11 cellular contexts compared by ENCODE assay signal in the genomic region with DNA sequence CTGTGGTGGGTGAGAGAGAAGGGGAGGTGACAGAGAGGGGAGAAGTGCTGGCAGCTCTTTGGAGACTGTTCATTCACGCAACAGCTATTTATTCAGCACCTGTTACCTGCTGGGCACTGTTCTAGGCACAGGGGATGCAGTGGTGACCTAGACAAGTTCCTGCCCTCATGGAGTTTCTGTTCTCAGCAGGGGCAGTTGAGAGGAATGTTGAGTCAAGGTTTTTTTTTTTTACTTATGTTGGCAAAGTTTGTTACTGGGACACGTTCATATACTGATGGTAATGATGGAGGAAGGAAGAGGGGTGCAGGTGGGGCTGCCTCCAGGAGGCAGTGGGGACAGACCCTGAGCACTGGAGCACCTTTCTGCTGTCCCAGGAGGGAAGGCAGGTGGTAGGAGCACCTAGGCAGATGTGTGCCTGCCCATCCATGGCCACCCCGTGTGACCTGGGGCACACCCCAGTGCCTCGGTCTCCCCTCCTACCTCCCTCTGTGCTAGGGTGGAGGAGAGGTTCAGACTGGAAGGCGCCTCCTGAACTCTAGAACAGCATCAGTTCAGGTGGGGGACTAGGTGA. TPM values are rescaled to one million over a fixed set of nuclear protein-coding genes. Genes with fewer than 3 reads are reported as not detected.
DNase-seq lines count a peak whose midpoint lies in the region; ATAC-seq and TF ChIP-seq lines count a peak whose summit lies in the region.
"Had no signal": no experiment of that assay in that cellular context is flagged by ENCODE, and none has a peak within 500 bp of the region (broad histone marks: within the 10 kb centered on the region; RNA-seq: fewer than 3 reads in every experiment).

No MANE protein-coding gene starts in this region.

- TF ChIP-seq CTCF in Peyer's patch (IDR thresholded peaks at IDR 0.05): no peak
- no peak for TF ChIP-seq CTCF in endodermal cell (conservative IDR thresholded peaks at IDR 0.05)

- H2AFZ ChIP-seq in mesenchymal stem cell (ENCODE audit: low read depth, low read length): no peak overlapping the region

- H3K14ac ChIP-seq in mesenchymal stem cell (ENCODE audit: low read length in 2 of 2): peak overlapping the region in 1 of 2 experiments; percentile 19

- peak overlapping the region; percentile 87 for H2BK15ac ChIP-seq in mesenchymal stem cell (ENCODE audit: low read depth, poor library complexity, severe bottlenecking)

- DNase-seq in stimulated activated naive CD8-positive, alpha-beta T cell treated with anti-CD3 and anti-CD28 coated beads, Interleukin-15, Interleukin-2, amounts not matched to agents 100 U/mL and 50 U/mL, for 24 hours: no peak
- DNase-seq in mesenchymal stem cell (no peak), Peyer's patch (no peak), NCI-H1092 treated with DMSO at 0.1 percent for 48 hours (lab: John Stamatoyannopoulos, UW) (no peak), endodermal cell (no peak)
- DNase-seq: CD4-positive, alpha-beta memory T cell; NCI-H146 had no signal

- H3K79me1 ChIP-seq in mesenchymal stem cell (replicated peaks; ENCODE audit: low read length, poor library complexity, severe bottlenecking): peaks cover 24% of the 10 kb centered on the region

- H4K91ac ChIP-seq in mesenchymal stem cell (ENCODE audit: low read length): peak overlapping the region; percentile 94

- H3K36me3 ChIP-seq in mesenchymal stem cell (ENCODE audit: control insufficient read depth in 1 of 2, insufficient read depth in 2 of 2, low read depth in 1 of 2, low read length in 2 of 2): peaks cover 37 to 83% of the 10 kb centered on the region in 2 experiments
- H3K36me3 ChIP-seq in Peyer's patch: peaks cover 0 to 35% (median 0%) of the 10 kb centered on the region in 3 donors
- H3K36me3 ChIP-seq in endodermal cell (ENCODE audit: control insufficient read depth, insufficient read depth, low read length): peaks cover 82% of the 10 kb centered on the region

- no peak for TF ChIP-seq POLR2A in Peyer's patch (IDR thresholded peaks at IDR 0.05)

- WGBS in mesenchymal stem cell: 73% methylated on average over 3 of the region's 5 CpGs
- WGBS in endodermal cell (ENCODE audit: insufficient coverage in 1 of 2, insufficient read length in 1 of 2), 2 experiments: 95 to 100% methylated on average over 1 to 5 of the region's 5 CpGs

- H3K4me1 Mint-ChIP-seq in stimulated activated naive CD8-positive, alpha-beta T cell treated with anti-CD3 and anti-CD28 coated beads, Interleukin-15, Interleukin-2, amounts not matched to agents 100 ng/mL and 50 ng/mL, for 24 hours (ENCODE audit: low read depth): peaks cover 30% of the 10 kb centered on the region
- H3K4me1 Mint-ChIP-seq in activated naive CD8-positive, alpha-beta T cell (ENCODE audit: low read depth): peaks cover 14% of the 10 kb centered on the region
- no peaks in the 10 kb centered on the region for H3K4me1 Mint-ChIP-seq in endodermal cell

- no peak for ATAC-seq in stimulated activated naive CD8-positive, alpha-beta T cell treated with anti-CD3 and anti-CD28 coated beads, Interleukin-15, Interleukin-2, amounts not matched to agents 100 U/mL and 50 U/mL, for 24 hours
- no peak for ATAC-seq in HG03135 (IDR thresholded peaks at IDR 0.05; ENCODE audit: unreplicated experiment)

- no peaks in the 10 kb centered on the region for H3K9me3 Mint-ChIP-seq in stimulated activated naive CD8-positive, alpha-beta T cell treated with anti-CD3 and anti-CD28 coated beads, Interleukin-15, Interleukin-2, amounts not matched to agents 100 ng/mL and 50 ng/mL, for 24 hours
- H3K9me3 Mint-ChIP-seq in activated naive CD8-positive, alpha-beta T cell (ENCODE audit: low read depth): no peaks in the 10 kb centered on the region
- H3K9me3 Mint-ChIP-seq in endodermal cell: no peaks in the 10 kb centered on the region
- H3K9me3 Mint-ChIP-seq: CD4-positive, alpha-beta memory T cell had no signal

- H3K9me3 ChIP-seq in mesenchymal stem cell (ENCODE audit: control insufficient read depth, low read length) (no peaks in the 10 kb centered on the region), Peyer's patch (no peaks in the 10 kb centered on the region), endodermal cell (ENCODE audit: control insufficient read depth, low read length) (no peaks in the 10 kb centered on the region)

- H2AK5ac ChIP-seq in mesenchymal stem cell (ENCODE audit: low read length, severe bottlenecking): peak overlapping the region; percentile 96

- H3K18ac ChIP-seq in mesenchymal stem cell (ENCODE audit: low read depth in 1 of 2, low read length in 2 of 2): peak overlapping the region; percentile 82 to 84

- H3K36me3 Mint-ChIP-seq in stimulated activated naive CD8-positive, alpha-beta T cell treated with anti-CD3 and anti-CD28 coated beads, Interleukin-15, Interleukin-2, amounts not matched to agents 100 ng/mL and 50 ng/mL, for 24 hours (ENCODE audit: low read depth): no peaks in the 10 kb centered on the region
- H3K36me3 Mint-ChIP-seq in activated naive CD8-positive, alpha-beta T cell: peaks cover 9% of the 10 kb centered on the region
- peaks cover 78% of the 10 kb centered on the region for H3K36me3 Mint-ChIP-seq in endodermal cell (ENCODE audit: low read depth)
- H3K36me3 Mint-ChIP-seq: CD4-positive, alpha-beta memory T cell had no signal

- peak overlapping the region in 1 of 2 experiments; percentile 37 for H3K4me3 ChIP-seq in mesenchymal stem cell (ENCODE audit: insufficient read depth in 1 of 2, low read depth in 1 of 2, low read length in 2 of 2)
- H3K4me3 ChIP-seq in Peyer's patch: no peak overlapping the region
- no peak overlapping the region for H3K4me3 ChIP-seq in endodermal cell (ENCODE audit: low read length)

- no peaks in the 10 kb centered on the region for H3K27me3 Mint-ChIP-seq in stimulated activated naive CD8-positive, alpha-beta T cell treated with anti-CD3 and anti-CD28 coated beads, Interleukin-15, Interleukin-2, amounts not matched to agents 100 ng/mL and 50 ng/mL, for 24 hours
- H3K27me3 Mint-ChIP-seq in activated naive CD8-positive, alpha-beta T cell: no peaks in the 10 kb centered on the region
- H3K27me3 Mint-ChIP-seq in endodermal cell (ENCODE audit: insufficient read depth): no peaks in the 10 kb centered on the region
- H3K27me3 Mint-ChIP-seq: CD4-positive, alpha-beta memory T cell had no signal

- no peak overlapping the region for H3K4me2 ChIP-seq in mesenchymal stem cell (ENCODE audit: low read length, poor library complexity, severe bottlenecking)

- no peak overlapping the region for H3K23ac ChIP-seq in mesenchymal stem cell (ENCODE audit: low read length in 2 of 2)

- peak overlapping the region; percentile 84 for H3K27ac ChIP-seq in mesenchymal stem cell (ENCODE audit: low read length, poor library complexity, severe bottlenecking)
- H3K27ac ChIP-seq in Peyer's patch: no peak overlapping the region
- no peak overlapping the region for H3K27ac ChIP-seq in endodermal cell (ENCODE audit: low read depth, low read length)
- H3K27ac ChIP-seq: HL-60 had no signal

- H3K4ac ChIP-seq in mesenchymal stem cell (ENCODE audit: low read depth in 1 of 2, low read length in 2 of 2): peak overlapping the region; percentile 5 to 69

- peak overlapping the region; percentile 84 for H4K8ac ChIP-seq in mesenchymal stem cell (ENCODE audit: low read length)

- H3K4me3 Mint-ChIP-seq in stimulated activated naive CD8-positive, alpha-beta T cell treated with anti-CD3 and anti-CD28 coated beads, Interleukin-15, Interleukin-2, amounts not matched to agents 100 ng/mL and 50 ng/mL, for 24 hours: peak overlapping the region; percentile 58
- no peak overlapping the region for H3K4me3 Mint-ChIP-seq in activated naive CD8-positive, alpha-beta T cell
- H3K4me3 Mint-ChIP-seq in endodermal cell: no peak overlapping the region

- H2BK5ac ChIP-seq in mesenchymal stem cell (ENCODE audit: low read depth, low read length, poor library complexity, severe bottlenecking): peak overlapping the region; percentile 39

- H3K4me1 ChIP-seq in mesenchymal stem cell (ENCODE audit: control insufficient read depth, insufficient read depth, low read depth, low read length): peaks cover 65% of the 10 kb centered on the region
- no peaks in the 10 kb centered on the region for H3K4me1 ChIP-seq in Peyer's patch
- H3K4me1 ChIP-seq in endodermal cell (ENCODE audit: control insufficient read depth, insufficient read depth, low read length): peaks cover 3% of the 10 kb centered on the region

- H3K9ac ChIP-seq in mesenchymal stem cell (ENCODE audit: low read length): peak overlapping the region; percentile 69
- no peak overlapping the region for H3K9ac ChIP-seq in endodermal cell (ENCODE audit: extremely low read depth, low read length, poor library complexity, severe bottlenecking)

- peak overlapping the region; percentile 36 for H2BK120ac ChIP-seq in mesenchymal stem cell (ENCODE audit: low read depth, low read length)

- H3K27me3 ChIP-seq in mesenchymal stem cell (ENCODE audit: control insufficient read depth in 1 of 2, insufficient read depth in 1 of 2, low read length in 2 of 2) (no peaks in the 10 kb centered on the region), Peyer's patch (no peaks in the 10 kb centered on the region), endodermal cell (ENCODE audit: control insufficient read depth, insufficient read depth, low read length, poor library complexity, severe bottlenecking) (no peaks in the 10 kb centered on the region)

- H2BK12ac ChIP-seq in mesenchymal stem cell (ENCODE audit: low read length in 2 of 2): peak overlapping the region; percentile 85 to 86

- H3K27ac Mint-ChIP-seq in stimulated activated naive CD8-positive, alpha-beta T cell treated with anti-CD3 and anti-CD28 coated beads, Interleukin-15, Interleukin-2, amounts not matched to agents 100 ng/mL and 50 ng/mL, for 24 hours: peak overlapping the region; percentile 91
- H3K27ac Mint-ChIP-seq in activated naive CD8-positive, alpha-beta T cell: peak overlapping the region; percentile 46
- no peak overlapping the region for H3K27ac Mint-ChIP-seq in endodermal cell

RNA-seq across cellular contexts. Expression of gene SLC25A51, which starts 49.4 kb away (rescaled TPM):
- 25.1 TPM for polyA plus RNA-seq in mesenchymal stem cell (2013, experiment 1 of 2)
- 24.0 TPM for polyA plus RNA-seq in mesenchymal stem cell (2013, experiment 2 of 2)
- 10 to 100 TPM; 32.2 to 67.8 (median 57.8) TPM for total RNA-seq in Peyer's patch
- 10 to 100 TPM; 15.8 to 17.2 TPM for total RNA-seq in endodermal cell
- 15.8 TPM for polyA plus RNA-seq in endodermal cell (2013, experiment 1 of 2)
- 16.7 TPM for polyA plus RNA-seq in endodermal cell (2013, experiment 2 of 2)
